25 cellular contexts compared by ENCODE assay signal in the genomic region with DNA sequence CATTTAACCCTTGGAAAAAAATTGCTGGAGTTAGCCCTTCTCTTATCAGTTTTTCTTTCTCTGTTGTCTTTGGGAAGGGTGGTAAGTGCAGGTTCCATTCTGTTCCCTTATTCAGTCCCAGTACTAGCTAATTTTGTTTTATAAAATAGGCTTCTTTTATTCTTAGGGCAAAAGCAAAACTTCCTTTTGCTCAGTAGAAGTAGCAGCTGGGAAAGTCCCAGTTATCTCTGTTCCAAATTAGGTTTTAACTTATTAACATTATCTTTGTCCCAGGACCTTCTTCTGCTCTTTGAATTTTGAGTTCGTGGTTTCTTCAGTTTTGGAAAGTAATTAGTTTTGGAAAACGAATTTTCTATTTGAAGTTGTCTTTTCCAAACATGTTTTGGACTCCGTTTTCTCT.
A peak's percentile ranks its signal among the peaks of the same experiment; 100 is the strongest.
DNase-seq lines count a peak whose midpoint lies in the region; ATAC-seq and TF ChIP-seq lines count a peak whose summit lies in the region.
"Had no signal": no experiment of that assay in that cellular context is flagged by ENCODE, and none has a peak within 500 bp of the region (broad histone marks: within the 10 kb centered on the region; RNA-seq: fewer than 3 reads in every experiment).

No MANE protein-coding gene starts in this region.

- H3K79me2 ChIP-seq in Karpas-422 (ENCODE audit: low read length), result peaks cover 28% of the 10 kb centered on the region

- intact Hi-C loops in Right ventricle myocardium inferior (cut with DNase I), result no loop called here

- H3K9me2 ChIP-seq in Karpas-422 (replicated peaks; ENCODE audit: insufficient read depth, low read length), result no peaks in the 10 kb centered on the region

- peak overlapping the region; percentile 9 for H3K27ac ChIP-seq in Karpas-422 (ENCODE audit: low read length)
- H3K27ac ChIP-seq: brain microvascular endothelial cell, ovary, right atrium auricular region had no signal

- H3K27me3 Mint-ChIP-seq in stimulated activated memory B cell treated with anti-CD40 and anti-IgM and Interleukin-4, amounts not matched to agents 10 μg/mL and 1 μg/mL and 100 μg/mL, for 72 hours, result no peaks in the 10 kb centered on the region

- DNase-seq in Karpas-422 (no peak), BE2C (no peak), Right ventricle myocardium inferior (ENCODE audit: missing footprints) (no peak), NCI-H1092 (lab: John Stamatoyannopoulos, UW) (no peak)
- DNase-seq in activated CD4-positive, alpha-beta T cell treated with anti-CD3 and anti-CD28 coated beads for 1 hour, result no peak
- DNase-seq: activated CD4-positive, alpha-beta T cell treated with anti-CD3 and anti-CD28 coated beads, Interleukin-2, amount 50 U/mL, for 1 hour; activated CD8-positive, alpha-beta memory T cell treated with anti-CD3 and anti-CD28 coated beads, Interleukin-2, amount 50 U/mL, for 4 hours; brain microvascular endothelial cell; DND-41; GOT3; IMR-90; left cardiac atrium; mesenchymal stem cell; NCI-H146; NCI-H2171 treated with DMSO at 0.1 percent for 48 hours; NCI-H526 treated with DMSO at 0.1 percent for 48 hours; ovary; SHP77 treated with DMSO at 0.1 percent for 48 hours; substantia nigra; T-helper 1 cell had no signal

- no peaks in the 10 kb centered on the region for H4K20me1 ChIP-seq in Karpas-422 (ENCODE audit: insufficient read depth, low read depth, low read length)

- peak overlapping the region; percentile 62 for H3K4me3 Mint-ChIP-seq in stimulated activated memory B cell treated with anti-CD40 and anti-IgM and Interleukin-4, amounts not matched to agents 10 μg/mL and 1 μg/mL and 100 μg/mL, for 72 hours

- no peak for TF ChIP-seq CTCF in BE2C (IDR thresholded peaks at IDR 0.05; ENCODE audit: low read depth, low read length)

- H3K9me3 ChIP-seq in Karpas-422 (ENCODE audit: low read length) (no peaks in the 10 kb centered on the region), BE2C (no peaks in the 10 kb centered on the region; the same call in 1 of the 2 replicates)
- H3K9me3 ChIP-seq: ovary, right atrium auricular region had no signal

- H3K36me3 Mint-ChIP-seq in stimulated activated memory B cell treated with anti-CD40 and anti-IgM and Interleukin-4, amounts not matched to agents 10 μg/mL and 1 μg/mL and 100 μg/mL, for 72 hours, result peaks cover 43% of the 10 kb centered on the region

- H3K9ac ChIP-seq in Karpas-422 (ENCODE audit: low read length), result 0 out of 2 replicates have a peak overlapping the region, but pooled peaks have one; percentile 1

- H3K4me3 ChIP-seq in Karpas-422 (ENCODE audit: low read length), result peak overlapping the region; percentile 15; the same call in 1 of the 2 replicates
- no peak overlapping the region for H3K4me3 ChIP-seq in BE2C (ENCODE audit: low read depth, low read length)
- H3K4me3 ChIP-seq: ovary, right atrium auricular region had no signal

- peaks cover 10% of the 10 kb centered on the region for H3K9me3 Mint-ChIP-seq in stimulated activated memory B cell treated with anti-CD40 and anti-IgM and Interleukin-4, amounts not matched to agents 10 μg/mL and 1 μg/mL and 100 μg/mL, for 72 hours
- H3K9me3 Mint-ChIP-seq: activated T-helper 2 cell treated with anti-CD3 and anti-CD28 coated beads, Interferon-gamma antibody, Interleukin-2, Interleukin-4, amounts not matched to agents 10 μg/mL and 5 μg/mL and 100 μg/mL, durations not matched to agents 14 hours and 24 hours and 36 hours had no signal

- H3K4me1 ChIP-seq in Karpas-422 (ENCODE audit: low read length) (peaks cover 35% of the 10 kb centered on the region), BE2C (no peaks in the 10 kb centered on the region)
- H3K4me1 ChIP-seq: right atrium auricular region had no signal

- peak overlapping the region; percentile 24 for H3K4me2 ChIP-seq in Karpas-422 (ENCODE audit: low read depth, low read length, poor library complexity, severe bottlenecking)

- H3K36me3 ChIP-seq in Karpas-422 (ENCODE audit: insufficient read depth, low read length) (no peaks in the 10 kb centered on the region; the same call in 1 of the 2 replicates), BE2C (no peaks in the 10 kb centered on the region)
- H3K36me3 ChIP-seq: brain microvascular endothelial cell, ovary, right atrium auricular region had no signal

- no peak overlapping the region for H2AFZ ChIP-seq in Karpas-422 (ENCODE audit: low read length)

- peaks cover 77% of the 10 kb centered on the region for H3K4me1 Mint-ChIP-seq in stimulated activated memory B cell treated with anti-CD40 and anti-IgM and Interleukin-4, amounts not matched to agents 10 μg/mL and 1 μg/mL and 100 μg/mL, for 72 hours

- peak overlapping the region; percentile 79 for H3K27ac Mint-ChIP-seq in stimulated activated memory B cell treated with anti-CD40 and anti-IgM and Interleukin-4, amounts not matched to agents 10 μg/mL and 1 μg/mL and 100 μg/mL, for 72 hours
- H3K27ac Mint-ChIP-seq: activated T-helper 2 cell treated with anti-CD3 and anti-CD28 coated beads, Interferon-gamma antibody, Interleukin-2, Interleukin-4, amounts not matched to agents 10 μg/mL and 5 μg/mL and 100 μg/mL, durations not matched to agents 14 hours and 24 hours and 36 hours had no signal

- ATAC-seq in GM18909 (IDR thresholded peaks at IDR 0.05; ENCODE audit: poor library complexity, unreplicated experiment) (peak; percentile 58), HG02642 (IDR thresholded peaks at IDR 0.05; ENCODE audit: poor library complexity, unreplicated experiment) (peak; percentile 54), Right ventricle myocardium inferior (no peak)
- no peak for ATAC-seq in stimulated activated memory B cell treated with anti-CD40 and anti-IgM and Interleukin-4, amounts not matched to agents 10 μg/mL and 1 μg/mL and 100 μg/mL, for 72 hours
- ATAC-seq: left cardiac atrium had no signal

- no peaks in the 10 kb centered on the region for H3K27me3 ChIP-seq in Karpas-422 (ENCODE audit: low read length)
- H3K27me3 ChIP-seq in BE2C, result no peaks in the 10 kb centered on the region
- H3K27me3 ChIP-seq: brain microvascular endothelial cell, ovary, right atrium auricular region had no signal

Comparison
In these comparisons a context has a peak if more than half of its experiments do, and no peak if none do; other contexts are left out.
1. ATAC-seq: peak in GM18909 (single experiment) and HG02642 (single experiment); none in stimulated activated memory B cell treated with anti-CD40 and anti-IgM and Interleukin-4, amounts not matched to agents 10 μg/mL and 1 μg/mL and 100 μg/mL, for 72 hours (single experiment) and Right ventricle myocardium inferior (single experiment).